17 cellular contexts compared by ENCODE assay signal in the genomic region with DNA sequence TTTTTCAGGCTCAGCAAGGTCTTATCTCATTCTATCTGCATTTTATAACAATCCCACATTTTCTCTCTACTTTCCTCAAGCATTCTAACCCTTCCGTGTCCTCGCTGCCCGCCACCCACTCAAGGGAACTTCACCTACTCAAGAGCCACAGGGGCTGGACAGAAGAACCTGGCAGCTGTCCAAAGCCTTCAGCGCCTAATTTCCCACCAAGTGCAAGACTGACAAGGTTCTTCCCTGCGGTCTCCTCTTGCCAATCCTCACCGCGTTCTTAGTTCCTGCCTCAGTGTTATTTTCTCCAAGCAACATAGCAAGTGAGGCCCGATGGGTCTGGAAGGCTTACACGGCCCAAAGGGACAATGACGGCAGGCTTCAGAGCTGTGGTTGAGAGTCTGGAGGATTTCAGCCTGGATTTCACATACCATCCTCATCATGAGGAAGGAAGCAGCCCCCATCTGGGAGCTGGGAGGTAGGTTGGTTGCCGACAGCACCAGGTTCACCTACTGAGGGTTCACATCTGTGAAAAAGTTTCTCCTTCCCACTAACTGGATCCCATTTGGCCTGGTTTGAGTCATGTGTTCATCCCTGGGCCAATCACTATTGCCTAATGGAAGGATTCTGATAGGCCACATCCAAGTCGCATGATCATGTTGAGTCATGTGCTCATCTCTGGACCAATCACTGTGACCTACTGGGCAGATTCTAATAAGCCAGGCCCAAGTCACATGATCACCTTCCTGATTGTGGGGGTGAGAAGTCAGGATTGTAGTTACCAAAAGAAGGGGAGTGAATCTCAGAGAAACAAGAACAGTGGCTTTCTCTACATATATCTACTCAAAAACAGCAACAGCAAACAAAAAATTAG.
DNase-seq lines count a peak whose midpoint lies in the region; ATAC-seq and TF ChIP-seq lines count a peak whose summit lies in the region.
"Had no signal": no experiment of that assay in that cellular context is flagged by ENCODE, and none has a peak within 500 bp of the region (broad histone marks: within the 10 kb centered on the region; RNA-seq: fewer than 3 reads in every experiment).

No MANE protein-coding gene starts in this region.

- no peak for ATAC-seq in SK-N-SH treated with all-trans-retinoic acid at 6 μM for 48 hours
- ATAC-seq in GM21723 (IDR thresholded peaks at IDR 0.05; ENCODE audit: unreplicated experiment), result no peak
- ATAC-seq: activated naive CD4-positive, alpha-beta T cell treated with anti-CD3 and anti-CD28 coated beads, Interleukin-2, amount 50 U/mL, for 72 hours; gastroesophageal sphincter; sciatic nerve had no signal

- no peak overlapping the region for H3K27ac ChIP-seq in SK-N-SH (ENCODE audit: low read depth in 2 of 2, low read length in 1 of 2)
- peak overlapping the region; percentile 42; the same call in 1 of the 2 replicates for H3K27ac ChIP-seq in SK-N-MC
- H3K27ac ChIP-seq in testis, result no peak overlapping the region

- H3K4me3 ChIP-seq in SK-N-SH (ENCODE audit: low read depth in 2 of 2, low read length in 1 of 2), result no peak overlapping the region
- 0 out of 2 replicates have a peak overlapping the region, but pooled peaks have one; percentile 12 for H3K4me3 ChIP-seq in SK-N-MC
- H3K4me3 ChIP-seq in fibroblast of pulmonary artery (replicated peaks; ENCODE audit: low read depth, low read length), result no peak overlapping the region
- peak overlapping the region in 1 of 2 donors; percentile 9 for H3K4me3 ChIP-seq in testis
- H3K4me3 ChIP-seq: gastroesophageal sphincter had no signal

- 95% methylated on average over 12 of the region's 12 CpGs for WGBS in SK-N-SH (ENCODE audit: low lambda C conversion rate)
- WGBS in testis, 2 donors, result 48 to 62% methylated on average over 12 of the region's 12 CpGs

- H3K4me1 ChIP-seq in SK-N-SH (ENCODE audit: control insufficient read depth in 1 of 2, insufficient read depth in 2 of 2, low read depth in 1 of 2, low read length in 1 of 2) (peaks cover 31 to 34% of the 10 kb centered on the region in 2 experiments), testis (peaks cover 32% of the 10 kb centered on the region)

- POLR2A ChIA-PET in SK-N-SH (lab: Yijun Ruan, JAX), result no interaction called here

- H3F3A ChIP-seq in SK-N-SH (replicated peaks; ENCODE audit: insufficient read depth), result peaks cover 16% of the 10 kb centered on the region

- intact Hi-C loops in testis (cut with DNase I; ENCODE audit: low total_unique reads), result no loop called here

- no peaks in the 10 kb centered on the region for H3K9me3 ChIP-seq in SK-N-SH
- H3K9me3 ChIP-seq in SK-N-MC (ENCODE audit: low read depth, low read length), result no peaks in the 10 kb centered on the region
- H3K9me3 ChIP-seq in testis, result no peaks in the 10 kb centered on the region
- H3K9me3 ChIP-seq: gastroesophageal sphincter had no signal

- no peak for TF ChIP-seq EP300 in SK-N-SH (IDR thresholded peaks at IDR 0.05; ENCODE audit: borderline replicate concordance in 1 of 2, low read depth in 1 of 2, low read length in 1 of 2)

- no peaks in the 10 kb centered on the region for H3K27me3 ChIP-seq in SK-N-SH (ENCODE audit: insufficient read depth)
- no peaks in the 10 kb centered on the region for H3K27me3 ChIP-seq in testis
- H3K27me3 ChIP-seq: gastroesophageal sphincter had no signal

- H3K4me2 ChIP-seq in SK-N-SH, result no peak overlapping the region

- H2AFZ ChIP-seq in SK-N-SH (ENCODE audit: low read depth), result no peak overlapping the region

- CTCF ChIA-PET in SK-N-SH (lab: Yijun Ruan, JAX), result no interaction called here

- no peaks in the 10 kb centered on the region for H3K79me2 ChIP-seq in SK-N-SH (ENCODE audit: insufficient read depth)

- H3K9ac ChIP-seq in SK-N-SH (no peak overlapping the region), SK-N-MC (ENCODE audit: insufficient read length) (no peak overlapping the region)

- no peaks in the 10 kb centered on the region for H4K20me1 ChIP-seq in SK-N-SH (ENCODE audit: insufficient read depth)

- no peak for TF ChIP-seq CTCF in SK-N-SH (IDR thresholded peaks at IDR 0.05)
- TF ChIP-seq CTCF in fibroblast of pulmonary artery (IDR thresholded peaks at IDR 0.05; ENCODE audit: low read length, missing control alignments), result no peak
- TF ChIP-seq CTCF in testis (IDR thresholded peaks at IDR 0.05), result no peak

- no peaks in the 10 kb centered on the region for H3K9me2 ChIP-seq in SK-N-SH

- DNase-seq in SK-N-SH, result no peak
- DNase-seq in SK-N-MC (ENCODE audit: low read depth, low spot score), result no peak
- peak; percentile 25 for DNase-seq in fibroblast of pulmonary artery (ENCODE audit: low read depth)
- peak; percentile 50 for DNase-seq in testis
- no peak for DNase-seq in activated naive CD4-positive, alpha-beta T cell (lab: John Stamatoyannopoulos, UW)
- no peak for DNase-seq in T-helper 9 cell
- DNase-seq: activated CD4-positive, alpha-beta T cell treated with anti-CD3 and anti-CD28 coated beads, Interleukin-2, amount 10 ng/mL, durations not matched to agents 7 days and 5 days; CD4-positive, alpha-beta memory T cell; NCI-H1092 treated with DMSO at 0.1 percent for 48 hours; stimulated activated CD4-positive, alpha-beta T cell treated with anti-CD3 and anti-CD28 coated beads, Interleukin-4, amount 100 ng/mL, for 1 hour; stimulated activated CD8-positive, alpha-beta memory T cell treated with anti-CD3 and anti-CD28 coated beads, Interleukin-4, amount 100 ng/mL, for 48 hours; T1000 had no signal

- TF ChIP-seq POLR2A in testis (IDR thresholded peaks at IDR 0.05), result no peak

- TF ChIP-seq RAD21 in SK-N-SH (IDR thresholded peaks at IDR 0.05; ENCODE audit: low read length), result no peak

- H3K36me3 ChIP-seq in SK-N-SH (replicated peaks in 1 of 2; ENCODE audit: control insufficient read depth in 1 of 2, insufficient read depth in 2 of 2, low read length in 1 of 2) (no peaks in the 10 kb centered on the region), SK-N-MC (ENCODE audit: insufficient read depth, low read length) (no peaks in the 10 kb centered on the region), testis (ENCODE audit: low read depth, missing control alignments) (no peaks in the 10 kb centered on the region)
- H3K36me3 ChIP-seq: gastroesophageal sphincter had no signal

TF ChIP-seq in SK-N-SH, 30 proteins besides CTCF, POLR2A, EP300 and RAD21:
- TF ChIP-seq TEAD4 (IDR thresholded peaks at IDR 0.05; ENCODE audit: borderline replicate concordance, insufficient read depth), result no peak
- TF ChIP-seq, protein P1, sequence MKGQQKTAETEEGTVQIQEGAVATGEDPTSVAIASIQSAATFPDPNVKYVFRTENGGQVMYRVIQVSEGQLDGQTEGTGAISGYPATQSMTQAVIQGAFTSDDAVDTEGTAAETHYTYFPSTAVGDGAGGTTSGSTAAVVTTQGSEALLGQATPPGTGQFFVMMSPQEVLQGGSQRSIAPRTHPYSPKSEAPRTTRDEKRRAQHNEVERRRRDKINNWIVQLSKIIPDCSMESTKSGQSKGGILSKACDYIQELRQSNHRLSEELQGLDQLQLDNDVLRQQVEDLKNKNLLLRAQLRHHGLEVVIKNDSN (IDR thresholded peaks at IDR 0.05; ENCODE audit: borderline replicate concordance, low read depth), result peak; percentile 49; the same call in 1 of the 2 replicates
TF ChIP-seq in SK-N-SH: peak in this region for 1.

TF ChIP-seq in SK-N-SH treated with all-trans-retinoic acid at 6 μM for 48 hours, 23 proteins besides CTCF, POLR2A, EP300 and RAD21:
- TF ChIP-seq ZNF8 (CRISPR knock-in tag; IDR thresholded peaks at IDR 0.05), result no peak
- TF ChIP-seq ISL1 (CRISPR knock-in tag; IDR thresholded peaks at IDR 0.05), result no peak
- no peak for TF ChIP-seq ZFP30 (CRISPR knock-in tag; IDR thresholded peaks at IDR 0.05)
- no peak for TF ChIP-seq OSR1 (CRISPR knock-in tag; IDR thresholded peaks at IDR 0.05)
- no peak for TF ChIP-seq GLIS3 (CRISPR knock-in tag; IDR thresholded peaks at IDR 0.05)
- no peak for TF ChIP-seq TOX (CRISPR knock-in tag; IDR thresholded peaks at IDR 0.05; ENCODE audit: borderline replicate concordance)
- TF ChIP-seq, protein P2, sequence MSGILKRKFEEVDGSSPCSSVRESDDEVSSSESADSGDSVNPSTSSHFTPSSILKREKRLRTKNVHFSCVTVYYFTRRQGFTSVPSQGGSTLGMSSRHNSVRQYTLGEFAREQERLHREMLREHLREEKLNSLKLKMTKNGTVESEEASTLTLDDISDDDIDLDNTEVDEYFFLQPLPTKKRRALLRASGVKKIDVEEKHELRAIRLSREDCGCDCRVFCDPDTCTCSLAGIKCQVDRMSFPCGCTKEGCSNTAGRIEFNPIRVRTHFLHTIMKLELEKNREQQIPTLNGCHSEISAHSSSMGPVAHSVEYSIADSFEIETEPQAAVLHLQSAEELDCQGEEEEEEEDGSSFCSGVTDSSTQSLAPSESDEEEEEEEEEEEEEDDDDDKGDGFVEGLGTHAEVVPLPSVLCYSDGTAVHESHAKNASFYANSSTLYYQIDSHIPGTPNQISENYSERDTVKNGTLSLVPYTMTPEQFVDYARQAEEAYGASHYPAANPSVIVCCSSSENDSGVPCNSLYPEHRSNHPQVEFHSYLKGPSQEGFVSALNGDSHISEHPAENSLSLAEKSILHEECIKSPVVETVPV (CRISPR knock-in tag; IDR thresholded peaks at IDR 0.05), result no peak
- TF ChIP-seq TCF4 (CRISPR knock-in tag; IDR thresholded peaks at IDR 0.05; ENCODE audit: borderline replicate concordance), result no peak
- TF ChIP-seq, protein P3, sequence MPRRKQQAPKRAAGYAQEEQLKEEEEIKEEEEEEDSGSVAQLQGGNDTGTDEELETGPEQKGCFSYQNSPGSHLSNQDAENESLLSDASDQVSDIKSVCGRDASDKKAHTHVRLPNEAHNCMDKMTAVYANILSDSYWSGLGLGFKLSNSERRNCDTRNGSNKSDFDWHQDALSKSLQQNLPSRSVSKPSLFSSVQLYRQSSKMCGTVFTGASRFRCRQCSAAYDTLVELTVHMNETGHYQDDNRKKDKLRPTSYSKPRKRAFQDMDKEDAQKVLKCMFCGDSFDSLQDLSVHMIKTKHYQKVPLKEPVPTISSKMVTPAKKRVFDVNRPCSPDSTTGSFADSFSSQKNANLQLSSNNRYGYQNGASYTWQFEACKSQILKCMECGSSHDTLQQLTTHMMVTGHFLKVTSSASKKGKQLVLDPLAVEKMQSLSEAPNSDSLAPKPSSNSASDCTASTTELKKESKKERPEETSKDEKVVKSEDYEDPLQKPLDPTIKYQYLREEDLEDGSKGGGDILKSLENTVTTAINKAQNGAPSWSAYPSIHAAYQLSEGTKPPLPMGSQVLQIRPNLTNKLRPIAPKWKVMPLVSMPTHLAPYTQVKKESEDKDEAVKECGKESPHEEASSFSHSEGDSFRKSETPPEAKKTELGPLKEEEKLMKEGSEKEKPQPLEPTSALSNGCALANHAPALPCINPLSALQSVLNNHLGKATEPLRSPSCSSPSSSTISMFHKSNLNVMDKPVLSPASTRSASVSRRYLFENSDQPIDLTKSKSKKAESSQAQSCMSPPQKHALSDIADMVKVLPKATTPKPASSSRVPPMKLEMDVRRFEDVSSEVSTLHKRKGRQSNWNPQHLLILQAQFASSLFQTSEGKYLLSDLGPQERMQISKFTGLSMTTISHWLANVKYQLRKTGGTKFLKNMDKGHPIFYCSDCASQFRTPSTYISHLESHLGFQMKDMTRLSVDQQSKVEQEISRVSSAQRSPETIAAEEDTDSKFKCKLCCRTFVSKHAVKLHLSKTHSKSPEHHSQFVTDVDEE (CRISPR knock-in tag; IDR thresholded peaks at IDR 0.05), result no peak
- no peak for TF ChIP-seq ZNF565 (CRISPR knock-in tag; conservative IDR thresholded peaks at IDR 0.05; ENCODE audit: low read depth)

Comparison
In these comparisons a context has a peak if more than half of its experiments do, and no peak if none do; other contexts are left out.
1. DNase-seq: peak in fibroblast of pulmonary artery (single experiment) and testis (single experiment); none in SK-N-SH (single experiment), SK-N-MC (single experiment), activated naive CD4-positive, alpha-beta T cell (0 of 4) and T-helper 9 cell (single experiment).